In the genomic region with DNA sequence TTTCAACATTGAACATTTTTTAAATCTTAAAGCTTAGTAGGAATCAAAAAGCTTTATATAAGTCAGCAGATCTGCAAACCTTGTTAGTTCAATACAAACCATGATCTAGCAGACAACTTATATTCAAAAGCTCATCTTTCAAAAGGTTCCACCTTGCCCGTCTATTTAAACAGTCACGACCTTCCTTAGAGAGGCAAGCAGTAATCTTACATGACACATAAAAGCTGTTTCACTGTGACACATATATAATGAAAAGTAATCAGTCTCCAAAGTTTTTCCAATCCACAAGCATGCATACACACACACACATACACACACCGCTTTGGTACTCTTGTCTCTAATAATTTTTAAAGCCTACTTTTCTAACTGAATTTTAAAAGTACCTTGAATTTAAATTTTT, we compare ENCODE assay signal across 16 cellular contexts. TPM values are rescaled to one million over a fixed set of nuclear protein-coding genes. Genes with fewer than 3 reads are reported as not detected.
DNase-seq lines count a peak whose midpoint lies in the region; ATAC-seq and TF ChIP-seq lines count a peak whose summit lies in the region.
"Had no signal": no experiment of that assay in that cellular context is flagged by ENCODE, and none has a peak within 500 bp of the region (broad histone marks: within the 10 kb centered on the region; RNA-seq: fewer than 3 reads in every experiment).

No MANE protein-coding gene starts in this region.

- DNase-seq in ELR (ENCODE audit: low read depth) (peak; percentile 61), M059J (ENCODE audit: low read depth) (peak; percentile 3), gastrocnemius medialis (no peak), OCI-M2 (lab: John Stamatoyannopoulos, UW; ENCODE audit: unreplicated experiment) (no peak), prostate gland (ENCODE audit: low spot score) (no peak)
- DNase-seq: activated B cell treated with CpG ODN at 0.5 μM for 24 hours; central memory CD4-positive, alpha-beta T cell; GDM1; heart right ventricle; Kasumi-1; NCI-H1694; NCI-H524 treated with DMSO at 0.1 percent for 48 hours; retina; uterus had no signal

- WGBS in prostate gland = 58% methylated on average over 3 of the region's 3 CpGs

- peaks cover 11 to 80% of the 10 kb centered on the region in 2 donors for H3K36me3 ChIP-seq in gastrocnemius medialis
- peaks cover 3 to 4% of the 10 kb centered on the region in 2 donors for H3K36me3 ChIP-seq in prostate gland
- H3K36me3 ChIP-seq: uterus had no signal

- peaks cover 15 to 28% of the 10 kb centered on the region in 2 donors for H3K4me1 ChIP-seq in gastrocnemius medialis
- no peaks in the 10 kb centered on the region for H3K4me1 ChIP-seq in prostate gland (replicated peaks)
- H3K4me1 ChIP-seq: uterus had no signal

- no peaks in the 10 kb centered on the region for H3K9me3 ChIP-seq in gastrocnemius medialis
- no peaks in the 10 kb centered on the region for H3K9me3 ChIP-seq in prostate gland
- H3K9me3 ChIP-seq: uterus had no signal

- ATAC-seq in esophagus mucosa = peak; percentile 76
- ATAC-seq in gastrocnemius medialis = no peak
- no peak for ATAC-seq in GM19395 (IDR thresholded peaks at IDR 0.05; ENCODE audit: unreplicated experiment)

- in situ Hi-C loops in gastrocnemius medialis (cut with MboI; ENCODE audit: low sequenced_read_pairs in 4 of 4) = loop anchor here (10.0 to 25.0 kb wide), 3 partner anchors 65 to 282 kb away; partner anchors contain the start of gene IGF2R (in 1 of the 4)

- H3K4me3 ChIP-seq in gastrocnemius medialis (no peak overlapping the region), prostate gland (no peak overlapping the region)
- H3K4me3 ChIP-seq: heart right ventricle, uterus had no signal

- H3K27ac ChIP-seq in gastrocnemius medialis (peak overlapping the region; percentile 3 to 50 (median 46)), prostate gland (no peak overlapping the region)
- H3K27ac ChIP-seq: uterus had no signal

- TF ChIP-seq CTCF in gastrocnemius medialis (IDR thresholded peaks at IDR 0.05 in 4 of 5, conservative IDR thresholded peaks at IDR 0.05 in 1 of 5) (no peak), prostate gland (IDR thresholded peaks at IDR 0.05) (no peak)

- intact Hi-C loops in gastrocnemius medialis (cut with DNase I; ENCODE audit: low total_unique reads) (no loop called here), prostate gland (cut with DNase I) (no loop called here)

- no peak for TF ChIP-seq POLR2A in gastrocnemius medialis (IDR thresholded peaks at IDR 0.05)
- no peak for TF ChIP-seq POLR2A in prostate gland (IDR thresholded peaks at IDR 0.05)

- H3K27me3 ChIP-seq in gastrocnemius medialis = no peaks in the 10 kb centered on the region
- no peaks in the 10 kb centered on the region for H3K27me3 ChIP-seq in prostate gland (replicated peaks; ENCODE audit: insufficient read depth)
- H3K27me3 ChIP-seq: heart right ventricle, uterus had no signal

RNA-seq across cellular contexts. Expression of gene SOD2, which starts 12.9 kb away (rescaled TPM):
- total RNA-seq in M059J (2014; rRNA removed; shearing (Covaris generic)) = 73.2 and 108 TPM in 2 replicates
- total RNA-seq in esophagus mucosa (280 TPM), gastrocnemius medialis (over 10,000 TPM; 10,850 to 22,513 (median 13,452) TPM), prostate gland (100 to 1,000 TPM; 196 to 285 TPM)

RNA-seq across cellular contexts. Expression of gene WTAP, which starts 47.2 kb away (rescaled TPM):
- 79.6 and 106 TPM in 2 replicates for total RNA-seq in M059J (2014; rRNA removed; shearing (Covaris generic))
- total RNA-seq in esophagus mucosa (71.0 TPM), gastrocnemius medialis (100 to 1,000 TPM; 147 to 238 (median 193) TPM), prostate gland (10 to 100 TPM; 84.1 to 99.3 TPM)

Comparison
In these comparisons a context has a peak if more than half of its experiments do, and no peak if none do; other contexts are left out.
1. DNase-seq: peak in ELR (single experiment) and M059J (single experiment); none in gastrocnemius medialis (0 of 2), OCI-M2 (single experiment) and prostate gland (single experiment).
2. H3K27ac ChIP-seq: peak in gastrocnemius medialis (4 of 4); none in prostate gland (0 of 2).
3. RNA of gene SOD2, which starts 12.9 kb away (total RNA-seq): 10,850 to 22,513 TPM in gastrocnemius medialis; 196 to 285 TPM in prostate gland, 280 TPM in esophagus mucosa (single experiment) and 73.2 to 108 TPM in M059J; every median in the first group is over 10 times any median in the second.